In genomic region chr14:77342726-77343397, GRCh38 we compare ENCODE assay signal across 2 cellular contexts.
TF ChIP-seq lines count a peak whose summit lies in the region.

No MANE protein-coding gene starts in this region.

TF ChIP-seq in SK-N-SH treated with all-trans-retinoic acid at 6 μM for 48 hours, 23 proteins besides CTCF, POLR2A, EP300 and RAD21 (continued from another document):
- TF ChIP-seq PATZ1 (CRISPR knock-in tag; IDR thresholded peaks at IDR 0.05; ENCODE audit: borderline replicate concordance) (no peak), CSDC2 (CRISPR knock-in tag; IDR thresholded peaks at IDR 0.05) (no peak), TOX (CRISPR knock-in tag; IDR thresholded peaks at IDR 0.05; ENCODE audit: borderline replicate concordance) (no peak), SNAI2 (CRISPR knock-in tag; IDR thresholded peaks at IDR 0.05) (no peak), TCF4 (CRISPR knock-in tag; IDR thresholded peaks at IDR 0.05; ENCODE audit: borderline replicate concordance) (no peak), OSR1 (CRISPR knock-in tag; IDR thresholded peaks at IDR 0.05) (no peak), ESRRG (CRISPR knock-in tag; IDR thresholded peaks at IDR 0.05) (no peak)

TF ChIP-seq in SK-N-SH, 30 proteins besides CTCF, POLR2A, EP300 and RAD21 (continued from another document):
- TF ChIP-seq PBX3 (IDR thresholded peaks at IDR 0.05), result no peak
- no peak for TF ChIP-seq NFIC (IDR thresholded peaks at IDR 0.05; ENCODE audit: borderline replicate concordance)
TF ChIP-seq in SK-N-SH: peak in this region for 0.
